In genomic region chrX:8870411-8870810, GRCh38 we compare ENCODE assay signal across 28 cellular contexts.
"Had no signal": no experiment of that assay in that cellular context is flagged by ENCODE, and none has a peak within 500 bp of the region (broad histone marks: within the 10 kb centered on the region; RNA-seq: fewer than 3 reads in every experiment).

No MANE protein-coding gene starts in this region.

- H3K27ac Mint-ChIP-seq: activated CD4-positive, alpha-beta memory T cell treated with anti-CD3 and anti-CD28 coated beads for 36 hours; activated CD4-positive, alpha-beta T cell treated with anti-CD3 and anti-CD28 coated beads, Interleukin-2, amount 10 ng/mL, durations not matched to agents 24 days and 14 days; activated naive CD4-positive, alpha-beta T cell treated with anti-CD3 and anti-CD28 coated beads, Interleukin-2, amount 50 U/mL, for 24 hours; activated naive CD8-positive, alpha-beta T cell treated with anti-CD3 and anti-CD28 coated beads, Interleukin-2, amount 50 U/mL, for 24 hours; activated T-cell treated with anti-CD3 and anti-CD28 coated beads, Interleukin-2, amount 50 U/mL, for 24 hours; effector memory CD8-positive, alpha-beta T cell; natural killer cell treated with Interleukin-12 subunit alpha and Interleukin-12 subunit beta and Interleukin-15 and Interleukin-18, amount 100 ng/mL, for 72 hours; T-helper 1 cell treated with Interleukin-12 subunit alpha and Interleukin-12 subunit beta and Interleukin-4 antibody, amounts not matched to agents 30 μg/mL and 1 μg/mL, for 36 hours had no signal

- H3K4me3 ChIP-seq: body of pancreas, cardiac muscle cell, left lung, lung, right atrium auricular region, spleen, testis, transverse colon had no signal

- H3K9me3 ChIP-seq: body of pancreas, left lung, right atrium auricular region, spleen, testis, transverse colon had no signal

- DNase-seq: activated CD4-positive, alpha-beta memory T cell treated with anti-CD3 and anti-CD28 coated beads for 36 hours; activated CD4-positive, alpha-beta T cell treated with anti-CD3 and anti-CD28 coated beads, Interleukin-2, amount 10 ng/mL, durations not matched to agents 24 days and 14 days; activated CD4-positive, CD25-positive, alpha-beta regulatory T cell treated with anti-CD3 and anti-CD28 coated beads, Interleukin-2, amount 50 U/mL, for 72 hours; activated CD8-positive, alpha-beta memory T cell treated with anti-CD3 and anti-CD28 coated beads, Interleukin-2, amount 50 U/mL, for 48 hours; activated gamma-delta T cell; activated naive CD8-positive, alpha-beta T cell treated with anti-CD3 and anti-CD28 coated beads, Interleukin-2, amount 50 U/mL, for 24 hours; activated T-cell treated with anti-CD3 and anti-CD28 coated beads, Interleukin-2, amount 50 U/mL, for 24 hours; anterior cingulate cortex; body of pancreas; cerebellar nuclear complex; cortex of kidney; effector memory CD8-positive, alpha-beta T cell; erythroblast; foreskin melanocyte; kidney glomerular epithelial cell; left lung; mesendoderm; spleen; stimulated activated naive CD4-positive, alpha-beta T cell treated with Interleukin-2 at 50 U/mL for 16 hours; T1000; testis; transverse colon had no signal

- ATAC-seq: activated naive CD8-positive, alpha-beta T cell treated with anti-CD3 and anti-CD28 coated beads, Interleukin-2, amount 50 U/mL, for 24 hours; body of pancreas; effector memory CD8-positive, alpha-beta T cell; left lung; natural killer cell treated with Interleukin-12 subunit alpha and Interleukin-12 subunit beta and Interleukin-15 and Interleukin-18, amount 100 ng/mL, for 72 hours had no signal

- H3K4me1 ChIP-seq: body of pancreas, left lung, right atrium auricular region, spleen, testis, transverse colon had no signal

- H3K27me3 ChIP-seq: body of pancreas, cardiac muscle cell, left lung, right atrium auricular region, testis, transverse colon had no signal

- H3K9me3 Mint-ChIP-seq: activated CD4-positive, alpha-beta memory T cell treated with anti-CD3 and anti-CD28 coated beads for 36 hours; activated CD4-positive, alpha-beta T cell treated with anti-CD3 and anti-CD28 coated beads, Interleukin-2, amount 10 ng/mL, durations not matched to agents 24 days and 14 days; activated naive CD4-positive, alpha-beta T cell treated with anti-CD3 and anti-CD28 coated beads, Interleukin-2, amount 50 U/mL, for 24 hours; activated naive CD8-positive, alpha-beta T cell treated with anti-CD3 and anti-CD28 coated beads, Interleukin-2, amount 50 U/mL, for 24 hours; activated T-cell treated with anti-CD3 and anti-CD28 coated beads, Interleukin-2, amount 50 U/mL, for 24 hours; effector memory CD8-positive, alpha-beta T cell; natural killer cell treated with Interleukin-12 subunit alpha and Interleukin-12 subunit beta and Interleukin-15 and Interleukin-18, amount 100 ng/mL, for 72 hours; T-helper 1 cell treated with Interleukin-12 subunit alpha and Interleukin-12 subunit beta and Interleukin-4 antibody, amounts not matched to agents 30 μg/mL and 1 μg/mL, for 36 hours had no signal

- H3K4me1 Mint-ChIP-seq: activated CD4-positive, alpha-beta T cell treated with anti-CD3 and anti-CD28 coated beads, Interleukin-2, amount 10 ng/mL, durations not matched to agents 24 days and 14 days; activated naive CD4-positive, alpha-beta T cell treated with anti-CD3 and anti-CD28 coated beads, Interleukin-2, amount 50 U/mL, for 24 hours; activated naive CD8-positive, alpha-beta T cell treated with anti-CD3 and anti-CD28 coated beads, Interleukin-2, amount 50 U/mL, for 24 hours had no signal

- H3K36me3 Mint-ChIP-seq: activated CD4-positive, alpha-beta memory T cell treated with anti-CD3 and anti-CD28 coated beads for 36 hours; activated naive CD4-positive, alpha-beta T cell treated with anti-CD3 and anti-CD28 coated beads, Interleukin-2, amount 50 U/mL, for 24 hours; natural killer cell treated with Interleukin-12 subunit alpha and Interleukin-12 subunit beta and Interleukin-15 and Interleukin-18, amount 100 ng/mL, for 72 hours had no signal

- H3K4me3 Mint-ChIP-seq: activated CD4-positive, alpha-beta memory T cell treated with anti-CD3 and anti-CD28 coated beads for 36 hours; activated CD4-positive, alpha-beta T cell treated with anti-CD3 and anti-CD28 coated beads, Interleukin-2, amount 10 ng/mL, durations not matched to agents 24 days and 14 days; activated naive CD4-positive, alpha-beta T cell treated with anti-CD3 and anti-CD28 coated beads, Interleukin-2, amount 50 U/mL, for 24 hours; activated naive CD8-positive, alpha-beta T cell treated with anti-CD3 and anti-CD28 coated beads, Interleukin-2, amount 50 U/mL, for 24 hours; activated T-cell treated with anti-CD3 and anti-CD28 coated beads, Interleukin-2, amount 50 U/mL, for 24 hours; effector memory CD8-positive, alpha-beta T cell; natural killer cell treated with Interleukin-12 subunit alpha and Interleukin-12 subunit beta and Interleukin-15 and Interleukin-18, amount 100 ng/mL, for 72 hours; T-helper 1 cell treated with Interleukin-12 subunit alpha and Interleukin-12 subunit beta and Interleukin-4 antibody, amounts not matched to agents 30 μg/mL and 1 μg/mL, for 36 hours had no signal

- H3K27ac ChIP-seq: body of pancreas, cardiac muscle cell, left lung, right atrium auricular region, spleen, testis, transverse colon had no signal

- H3K36me3 ChIP-seq: cardiac muscle cell, left lung, right atrium auricular region, spleen, transverse colon had no signal

- H3K27me3 Mint-ChIP-seq: activated naive CD4-positive, alpha-beta T cell treated with anti-CD3 and anti-CD28 coated beads, Interleukin-2, amount 50 U/mL, for 24 hours; activated naive CD8-positive, alpha-beta T cell treated with anti-CD3 and anti-CD28 coated beads, Interleukin-2, amount 50 U/mL, for 24 hours had no signal
